ENCODE assay signal across 9 cellular contexts in the genomic region with DNA sequence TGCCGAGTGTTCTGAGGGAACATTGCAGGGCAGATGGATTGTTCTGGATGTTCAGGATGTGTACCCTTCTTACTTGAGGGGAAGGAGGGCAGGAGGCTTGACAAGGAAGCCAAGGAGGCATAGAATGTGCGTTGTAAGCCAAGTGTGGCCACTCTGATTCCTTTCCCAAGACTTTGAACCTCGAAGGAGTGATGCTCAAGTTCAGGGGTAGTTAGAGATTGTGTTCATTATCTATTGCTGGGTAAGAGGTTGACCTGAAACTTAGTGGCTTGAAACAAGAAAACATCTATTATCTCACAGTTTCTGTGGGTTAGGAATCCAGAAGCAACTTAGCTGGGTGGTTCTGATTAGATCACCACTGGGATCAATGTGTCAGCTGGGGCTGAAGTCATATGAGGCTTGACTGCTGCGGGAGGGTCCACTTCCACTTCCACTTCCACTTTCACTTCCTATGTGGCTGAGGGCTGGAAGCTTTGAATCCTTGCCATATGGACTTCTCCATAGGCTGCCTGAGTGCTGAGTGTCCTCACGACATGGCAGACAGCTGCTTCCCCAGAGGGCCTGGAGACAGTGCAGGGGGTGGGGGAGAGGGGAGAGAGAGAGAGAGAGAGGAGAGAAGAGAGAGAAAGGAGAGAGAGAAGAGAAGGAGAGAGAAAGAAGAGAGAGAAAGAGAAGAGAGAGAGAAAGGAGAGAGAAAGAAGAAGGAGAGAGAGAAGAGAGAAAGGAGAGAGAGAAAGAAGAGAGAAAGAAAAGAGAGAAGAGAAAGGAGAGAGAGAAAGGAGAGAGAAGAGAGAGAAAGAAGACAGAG. TPM values are rescaled to one million over a fixed set of nuclear protein-coding genes. Genes with fewer than 3 reads are reported as not detected.
DNase-seq lines count a peak whose midpoint lies in the region; ATAC-seq and FAIRE-seq lines count a peak whose summit lies in the region.
"Had no signal": no experiment of that assay in that cellular context is flagged by ENCODE, and none has a peak within 500 bp of the region (broad histone marks: within the 10 kb centered on the region; RNA-seq: fewer than 3 reads in every experiment).

No MANE protein-coding gene starts in this region.

- DNase-seq in NCI-H524 (lab: John Stamatoyannopoulos, UW): peak; percentile 46 to 59
- no peak for DNase-seq in NCI-H524 treated with DMSO at 0.1 percent for 48 hours (lab: John Stamatoyannopoulos, UW)
- no peak for DNase-seq in activated T-helper 1 cell treated with anti-CD3 and anti-CD28 coated beads, Interleukin-12 subunit alpha, Interleukin-12 subunit beta, Interleukin-2, Interleukin-4 antibody, amounts not matched to agents 30 ng/mL and 10 ng/mL and 1 ng/mL, durations not matched to agents 14 hours and 24 hours and 36 hours (ENCODE audit: low spot score)
- DNase-seq in sciatic nerve (ENCODE audit: low spot score): no peak
- DNase-seq in NCI-H2107 treated with DMSO at 0.1 percent for 48 hours (lab: John Stamatoyannopoulos, UW; ENCODE audit: unreplicated experiment): no peak
- no peak for DNase-seq in RCC 7860 (ENCODE audit: low spot score)
- DNase-seq in GM23248: no peak

- no peaks in the 10 kb centered on the region for H3K9me3 Mint-ChIP-seq in activated T-helper 1 cell treated with anti-CD3 and anti-CD28 coated beads, Interleukin-12 subunit alpha, Interleukin-12 subunit beta, Interleukin-2, Interleukin-4 antibody, amounts not matched to agents 30 ng/mL and 10 ng/mL and 1 ng/mL, durations not matched to agents 14 hours and 24 hours and 36 hours

- no peaks in the 10 kb centered on the region for H3K9me3 ChIP-seq in GM23248 (ENCODE audit: low read depth)

- H3K4me3 Mint-ChIP-seq in activated T-helper 1 cell treated with anti-CD3 and anti-CD28 coated beads, Interleukin-12 subunit alpha, Interleukin-12 subunit beta, Interleukin-2, Interleukin-4 antibody, amounts not matched to agents 30 ng/mL and 10 ng/mL and 1 ng/mL, durations not matched to agents 14 hours and 24 hours and 36 hours: no peak overlapping the region

- H3K9me2 ChIP-seq in GM23248 (ENCODE audit: insufficient read depth): no peaks in the 10 kb centered on the region

- no peak overlapping the region for H3K9ac ChIP-seq in GM23248

- FAIRE-seq in RCC 7860 (lab: Jason Lieb, UNC): no peak
- FAIRE-seq: A204.1 had no signal

- no peak overlapping the region for H3K27ac ChIP-seq in GM23248

- no peaks in the 10 kb centered on the region for H3K36me3 Mint-ChIP-seq in activated T-helper 1 cell treated with anti-CD3 and anti-CD28 coated beads, Interleukin-12 subunit alpha, Interleukin-12 subunit beta, Interleukin-2, Interleukin-4 antibody, amounts not matched to agents 30 ng/mL and 10 ng/mL and 1 ng/mL, durations not matched to agents 14 hours and 24 hours and 36 hours (ENCODE audit: low read depth)

- no peaks in the 10 kb centered on the region for H3F3A ChIP-seq in GM23248 (ENCODE audit: insufficient read depth)

- no peaks in the 10 kb centered on the region for H3K79me2 ChIP-seq in GM23248 (ENCODE audit: insufficient read depth)

- no peaks in the 10 kb centered on the region for H4K20me1 ChIP-seq in GM23248 (ENCODE audit: insufficient read depth)

- peaks cover 38% of the 10 kb centered on the region for H3K27me3 ChIP-seq in GM23248 (replicated peaks; ENCODE audit: insufficient read depth)

- no peaks in the 10 kb centered on the region for H3K36me3 ChIP-seq in GM23248 (ENCODE audit: low read depth)

- no peak overlapping the region for H3K4me3 ChIP-seq in GM23248

- no peak overlapping the region for H3K4me2 ChIP-seq in GM23248 (ENCODE audit: unreplicated experiment)

- peaks cover 27% of the 10 kb centered on the region for H3K27me3 Mint-ChIP-seq in activated T-helper 1 cell treated with anti-CD3 and anti-CD28 coated beads, Interleukin-12 subunit alpha, Interleukin-12 subunit beta, Interleukin-2, Interleukin-4 antibody, amounts not matched to agents 30 ng/mL and 10 ng/mL and 1 ng/mL, durations not matched to agents 14 hours and 24 hours and 36 hours (ENCODE audit: insufficient read depth)

- ATAC-seq in HG02970 (IDR thresholded peaks at IDR 0.05; ENCODE audit: low FRiP score, unreplicated experiment): peak; percentile 37
- peak; percentile 86 for ATAC-seq in sciatic nerve

- in situ Hi-C loops in GM23248 (cut with MboI): no loop called here

- WGBS in GM23248 (ENCODE audit: low coverage in 1 of 2, low lambda C conversion rate in 2 of 2, missing lambda C conversion rate in 2 of 2), 2 experiments: 31 to 33% methylated on average over 5 of the region's 5 CpGs

- intact Hi-C loops in activated T-helper 1 cell treated with anti-CD3 and anti-CD28 coated beads, Interleukin-12 subunit alpha, Interleukin-12 subunit beta, Interleukin-2, Interleukin-4 antibody, amounts not matched to agents 30 ng/mL and 10 ng/mL and 1 ng/mL, durations not matched to agents 14 hours and 24 hours and 36 hours (cut with micrococcal nuclease): no loop called here
- intact Hi-C loops in sciatic nerve (cut with DNase I): no loop called here

- H2AFZ ChIP-seq in GM23248: no peak overlapping the region

- no peaks in the 10 kb centered on the region for H3K4me1 ChIP-seq in GM23248 (ENCODE audit: insufficient read depth)

- peak overlapping the region; percentile 9 for H3K27ac Mint-ChIP-seq in activated T-helper 1 cell treated with anti-CD3 and anti-CD28 coated beads, Interleukin-12 subunit alpha, Interleukin-12 subunit beta, Interleukin-2, Interleukin-4 antibody, amounts not matched to agents 30 ng/mL and 10 ng/mL and 1 ng/mL, durations not matched to agents 14 hours and 24 hours and 36 hours

- peaks cover 9% of the 10 kb centered on the region for H3K4me1 Mint-ChIP-seq in activated T-helper 1 cell treated with anti-CD3 and anti-CD28 coated beads, Interleukin-12 subunit alpha, Interleukin-12 subunit beta, Interleukin-2, Interleukin-4 antibody, amounts not matched to agents 30 ng/mL and 10 ng/mL and 1 ng/mL, durations not matched to agents 14 hours and 24 hours and 36 hours (ENCODE audit: low read depth)

RNA-seq across cellular contexts. Expression of a gene that starts 6.9 kb away (rescaled TPM):
- 2.0 TPM in 2 replicates for total RNA-seq in activated T-helper 1 cell treated with anti-CD3 and anti-CD28 coated beads, Interleukin-12 subunit alpha, Interleukin-12 subunit beta, Interleukin-2, Interleukin-4 antibody, amounts not matched to agents 30 ng/mL and 10 ng/mL and 1 ng/mL, durations not matched to agents 14 hours and 24 hours and 36 hours
- 25.1 TPM for total RNA-seq in sciatic nerve
- total RNA-seq in GM23248 (2014; rRNA removed; shearing (Covaris generic)): 1.8 and 2.5 TPM in 2 replicates
- 2.8 and 3.4 TPM in 2 replicates for polyA plus RNA-seq in GM23248 (2016; fragmentation: Nextera tagmentation; extraction: Ambion mirVana)

RNA-seq across cellular contexts. Expression of a gene that starts 21.5 kb away (rescaled TPM):
- 30.4 and 32.9 TPM in 2 replicates for total RNA-seq in activated T-helper 1 cell treated with anti-CD3 and anti-CD28 coated beads, Interleukin-12 subunit alpha, Interleukin-12 subunit beta, Interleukin-2, Interleukin-4 antibody, amounts not matched to agents 30 ng/mL and 10 ng/mL and 1 ng/mL, durations not matched to agents 14 hours and 24 hours and 36 hours
- total RNA-seq in sciatic nerve: 27.4 TPM
- 15.9 and 20.4 TPM in 2 replicates for total RNA-seq in GM23248 (2014; rRNA removed; shearing (Covaris generic))
- polyA plus RNA-seq in GM23248 (2016; fragmentation: Nextera tagmentation; extraction: Ambion mirVana): 14.9 and 15.3 TPM in 2 replicates

Comparison
In these comparisons a context has a peak if more than half of its experiments do, and no peak if none do; other contexts are left out.
1. DNase-seq: peak in NCI-H524 (2 of 2); none in NCI-H524 treated with DMSO at 0.1 percent for 48 hours (single experiment), activated T-helper 1 cell treated with anti-CD3 and anti-CD28 coated beads, Interleukin-12 subunit alpha, Interleukin-12 subunit beta, Interleukin-2, Interleukin-4 antibody, amounts not matched to agents 30 ng/mL and 10 ng/mL and 1 ng/mL, durations not matched to agents 14 hours and 24 hours and 36 hours (single experiment), sciatic nerve (single experiment), NCI-H2107 treated with DMSO at 0.1 percent for 48 hours (single experiment), RCC 7860 (single experiment) and GM23248 (single experiment).